In the genomic region with DNA sequence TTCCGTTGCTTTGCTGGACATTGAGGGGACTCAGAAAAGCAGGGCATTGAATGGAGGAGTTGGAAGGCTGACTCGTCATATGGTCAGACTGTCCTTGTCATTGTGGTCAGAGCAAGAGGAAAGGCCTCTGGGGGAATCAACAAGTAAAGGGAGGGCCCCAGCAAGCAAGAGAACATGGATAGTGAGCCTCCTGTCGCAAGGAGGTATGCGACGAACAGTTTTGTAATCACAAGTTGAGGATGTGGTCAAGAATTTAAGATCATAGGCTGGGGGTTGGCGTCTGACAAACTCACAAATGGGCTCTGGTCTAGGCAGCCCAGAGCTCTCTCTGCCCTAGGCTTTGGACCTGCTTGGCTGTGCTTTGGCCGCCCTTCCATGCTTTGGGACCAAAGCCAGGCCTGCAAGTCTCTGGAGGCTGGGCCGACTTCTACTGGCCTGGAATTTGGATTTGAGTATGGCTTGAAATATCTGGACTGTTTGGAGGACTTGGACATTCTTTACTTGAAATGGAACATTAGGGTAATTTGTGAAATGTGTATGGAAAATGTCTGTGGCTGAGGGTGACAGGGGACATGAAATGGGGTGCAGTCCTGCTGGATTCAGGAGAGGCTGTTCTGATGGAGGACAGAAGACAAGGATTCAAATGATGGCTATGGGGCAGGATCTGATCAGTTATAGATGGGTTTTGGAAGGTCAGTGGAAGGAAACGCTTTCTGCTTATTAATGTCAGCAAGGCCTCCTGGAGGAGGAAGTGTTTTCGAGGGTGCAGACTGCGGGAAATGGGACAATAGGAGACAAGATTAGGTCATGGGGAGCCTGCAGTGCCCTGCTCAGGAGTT, we compare ENCODE assay signal across 9 cellular contexts. TPM values are rescaled to one million over a fixed set of nuclear protein-coding genes. Genes with fewer than 3 reads are reported as not detected.
DNase-seq lines count a peak whose midpoint lies in the region; FAIRE-seq and TF ChIP-seq lines count a peak whose summit lies in the region.
"Had no signal": no experiment of that assay in that cellular context is flagged by ENCODE, and none has a peak within 500 bp of the region (broad histone marks: within the 10 kb centered on the region; RNA-seq: fewer than 3 reads in every experiment).

No MANE protein-coding gene starts in this region.

- H3K79me2 ChIP-seq in fibroblast of lung (ENCODE audit: control insufficient read depth, insufficient read depth, low read length), result peaks cover 86% of the 10 kb centered on the region
- peaks cover 75% of the 10 kb centered on the region for H3K79me2 ChIP-seq in neural progenitor cell (ENCODE audit: low read depth)

- peak overlapping the region; percentile 82 to 96 (median 89) for H3K4me2 ChIP-seq in BLaER1 treated with 17β-estradiol and CSF1 and Interleukin-3, amounts not matched to agents 10 nM and 100 nM
- H3K4me2 ChIP-seq in fibroblast of lung (ENCODE audit: extremely low read depth, insufficient read depth, low read length) (peak overlapping the region; percentile 86), neural progenitor cell (peak overlapping the region; percentile 14)

- peaks cover 42% of the 10 kb centered on the region for H3F3A ChIP-seq in neural progenitor cell (ENCODE audit: low read depth)

- no peak for FAIRE-seq in GM12891 (lab: Jason Lieb, UNC)
- FAIRE-seq: TTC549 had no signal

- peaks cover 2% of the 10 kb centered on the region for H3K36me3 Mint-ChIP-seq in neural progenitor cell

- H3K4me1 Mint-ChIP-seq in neural progenitor cell, result peaks cover 58% of the 10 kb centered on the region

- TF ChIP-seq CTCF in fibroblast of lung (conservative IDR thresholded peaks at IDR 0.05 in 1 of 2, IDR thresholded peaks at IDR 0.05 in 1 of 2; ENCODE audit: low read depth in 1 of 2, low read length in 2 of 2), result no peak
- no peak for TF ChIP-seq CTCF in neural progenitor cell (IDR thresholded peaks at IDR 0.05)

- H3K27ac ChIP-seq in BLaER1 treated with 17β-estradiol and CSF1 and Interleukin-3, amounts not matched to agents 10 nM and 100 nM, result peak overlapping the region; percentile 16 to 95 (median 88); a peak in 17 of 22 replicates
- H3K27ac ChIP-seq in fibroblast of lung (ENCODE audit: insufficient read depth, low read length) (peak overlapping the region; percentile 65), neural progenitor cell (no peak overlapping the region)

- peaks cover 46 to 68% (median 60%) of the 10 kb centered on the region in 11 experiments; a peak in 21 of 22 replicates for H4K20me1 ChIP-seq in BLaER1 treated with 17β-estradiol and CSF1 and Interleukin-3, amounts not matched to agents 10 nM and 100 nM
- no peaks in the 10 kb centered on the region for H4K20me1 ChIP-seq in fibroblast of lung (ENCODE audit: control insufficient read depth, extremely low read depth, insufficient read depth, low read length)
- H4K20me1 ChIP-seq in neural progenitor cell (ENCODE audit: low read depth), result peaks cover 48% of the 10 kb centered on the region

- H3K27me3 ChIP-seq in BLaER1 treated with 17β-estradiol and CSF1 and Interleukin-3, amounts not matched to agents 10 nM and 100 nM, result no peaks in the 10 kb centered on the region
- no peaks in the 10 kb centered on the region for H3K27me3 ChIP-seq in fibroblast of lung (ENCODE audit: control insufficient read depth, insufficient read depth, low read length)
- H3K27me3 ChIP-seq in neural progenitor cell, result no peaks in the 10 kb centered on the region

- H3K27me3 Mint-ChIP-seq in neural progenitor cell (ENCODE audit: insufficient read depth, low read depth), result peaks cover 8% of the 10 kb centered on the region

- H3K36me3 ChIP-seq in BLaER1 treated with 17β-estradiol and CSF1 and Interleukin-3, amounts not matched to agents 10 nM and 100 nM, result peaks cover 0 to 32% (median 11%) of the 10 kb centered on the region in 11 experiments; a peak in 13 of 22 replicates
- H3K36me3 ChIP-seq in fibroblast of lung (ENCODE audit: control insufficient read depth, insufficient read depth, low read length), result peaks cover 2% of the 10 kb centered on the region
- no peaks in the 10 kb centered on the region for H3K36me3 ChIP-seq in neural progenitor cell

- no peaks in the 10 kb centered on the region for H3K9me3 ChIP-seq in BLaER1 treated with 17β-estradiol and CSF1 and Interleukin-3, amounts not matched to agents 10 nM and 100 nM (replicated peaks in 1 of 11)
- H3K9me3 ChIP-seq in fibroblast of lung (ENCODE audit: control insufficient read depth, insufficient read depth, low read depth, low read length) (no peaks in the 10 kb centered on the region), neural progenitor cell (ENCODE audit: low read depth) (no peaks in the 10 kb centered on the region)

- peak; percentile 16 for DNase-seq in SIG-M5 (lab: John Stamatoyannopoulos, UW)
- peak; percentile 81 to 87 for DNase-seq in fibroblast of lung (ENCODE audit: low read depth in 2 of 2)
- DNase-seq in neural progenitor cell (ENCODE audit: low spot score), result no peak
- no peak for DNase-seq in 8988T
- DNase-seq in NCI-H748 treated with DMSO at 0.1 percent for 48 hours (lab: John Stamatoyannopoulos, UW), result no peak
- no peak for DNase-seq in COR-L47 (lab: John Stamatoyannopoulos, UW)
- DNase-seq in GM12891 (ENCODE audit: insufficient read length, low spot score), result no peak

- no peaks in the 10 kb centered on the region for H3K9me3 Mint-ChIP-seq in neural progenitor cell

- H3K4me1 ChIP-seq in BLaER1 treated with 17β-estradiol and CSF1 and Interleukin-3, amounts not matched to agents 10 nM and 100 nM, result peaks cover 53 to 69% (median 63%) of the 10 kb centered on the region in 10 experiments
- peaks cover 54% of the 10 kb centered on the region for H3K4me1 ChIP-seq in fibroblast of lung (ENCODE audit: control insufficient read depth, extremely low read depth, insufficient read depth, low read length)
- H3K4me1 ChIP-seq in neural progenitor cell, result peaks cover 50% of the 10 kb centered on the region

- H3K9ac ChIP-seq in BLaER1 treated with 17β-estradiol and CSF1 and Interleukin-3, amounts not matched to agents 10 nM and 100 nM, result peak overlapping the region; percentile 15 to 98 (median 94); a peak in 13 of 22 replicates
- H3K9ac ChIP-seq in fibroblast of lung (ENCODE audit: insufficient read depth, low read length), result no peak overlapping the region
- H3K9ac ChIP-seq in neural progenitor cell, result no peak overlapping the region

- peak overlapping the region in 3 of 10 experiments; percentile 89 to 95 (median 92); a peak in 7 of 20 replicates for H3K4me3 ChIP-seq in BLaER1 treated with 17β-estradiol and CSF1 and Interleukin-3, amounts not matched to agents 10 nM and 100 nM
- H3K4me3 ChIP-seq in fibroblast of lung (replicated peaks in 1 of 4; ENCODE audit: control extremely low read depth in 1 of 4, insufficient read depth in 1 of 4, low read depth in 3 of 4, low read length in 4 of 4) (peak overlapping the region; percentile 61 to 87 (median 70)), neural progenitor cell (no peak overlapping the region)

- H3K27ac Mint-ChIP-seq in neural progenitor cell, result peak overlapping the region; percentile 36

- H2AFZ ChIP-seq in fibroblast of lung (ENCODE audit: low read length) (no peak overlapping the region), neural progenitor cell (replicated peaks) (no peak overlapping the region)

- peak overlapping the region; percentile 84 for H3K4me3 Mint-ChIP-seq in neural progenitor cell

- no peak for TF ChIP-seq POLR2A in GM12891 (IDR thresholded peaks at IDR 0.05; ENCODE audit: low read depth, low read length)

TF ChIP-seq in GM12891, 5 proteins besides CTCF, POLR2A, EP300 and RAD21:
- TF ChIP-seq SPI1 (IDR thresholded peaks at IDR 0.05; ENCODE audit: low read depth, low read length) (no peak), PAX5 (IDR thresholded peaks at IDR 0.05; ENCODE audit: insufficient read depth, low read length, severe bottlenecking) (no peak), POLR2AphosphoS5 (IDR thresholded peaks at IDR 0.05; ENCODE audit: low read depth, low read length) (no peak), POU2F2 (IDR thresholded peaks at IDR 0.05; ENCODE audit: low read depth, low read length) (no peak), TAF1 (IDR thresholded peaks at IDR 0.05; ENCODE audit: low read depth, low read length) (no peak)

RNA-seq across cellular contexts. Expression of a gene that starts 19.2 kb away (rescaled TPM):
- 18.2 and 38.5 TPM in 2 replicates for total RNA-seq in fibroblast of lung
- 50.5 and 94.8 TPM in 2 replicates for polyA plus RNA-seq in fibroblast of lung
- 69.9 and 152 TPM in 2 replicates for polyA plus RNA-seq in fibroblast of lung (2012)
- polyA minus RNA-seq in fibroblast of lung (ENCODE audit: low replicate concordance), result 218 and 448 TPM in 2 replicates
- total RNA-seq in neural progenitor cell (ENCODE audit: low replicate concordance), result 22.9 and 45.6 TPM in 2 replicates
- polyA plus RNA-seq in GM12891 (2012; ENCODE audit: low read depth, missing spikeins), result 11.7 TPM

RNA-seq across cellular contexts. Expression of a gene that starts 39.2 kb away (rescaled TPM):
- total RNA-seq in fibroblast of lung, result 1,962 and 4,466 TPM in 2 replicates
- polyA plus RNA-seq in fibroblast of lung, result 5,623 and 6,025 TPM in 2 replicates
- 3,434 and 3,467 TPM in 2 replicates for polyA plus RNA-seq in fibroblast of lung (2012)
- polyA minus RNA-seq in fibroblast of lung (ENCODE audit: low replicate concordance), result 1,117 and 1,370 TPM in 2 replicates
- 3,204 and 3,639 TPM in 2 replicates for total RNA-seq in neural progenitor cell (ENCODE audit: low replicate concordance)
- polyA plus RNA-seq in GM12891 (2012; ENCODE audit: low read depth, missing spikeins), result 5,398 TPM

Comparison
In these comparisons a context has a peak if more than half of its experiments do, and no peak if none do; other contexts are left out.
1. H3K4me2 ChIP-seq: peak in every context shown above with its lines; median percentile 89 in BLaER1 treated with 17β-estradiol and CSF1 and Interleukin-3, amounts not matched to agents 10 nM and 100 nM; 86 in fibroblast of lung; 14 in neural progenitor cell.
2. H3K9ac ChIP-seq: peak in BLaER1 treated with 17β-estradiol and CSF1 and Interleukin-3, amounts not matched to agents 10 nM and 100 nM (11 of 11); none in fibroblast of lung (single experiment) and neural progenitor cell (single experiment).
3. DNase-seq: peak in SIG-M5 (single experiment) and fibroblast of lung (2 of 2); none in neural progenitor cell (single experiment), 8988T (single experiment), NCI-H748 treated with DMSO at 0.1 percent for 48 hours (single experiment), COR-L47 (single experiment) and GM12891 (single experiment).